In genomic region chr2:133004623-133005022, GRCh38 we compare ENCODE assay signal across 32 cellular contexts.
"Had no signal": no experiment of that assay in that cellular context is flagged by ENCODE, and none has a peak within 500 bp of the region (broad histone marks: within the 10 kb centered on the region; RNA-seq: fewer than 3 reads in every experiment).

No MANE protein-coding gene starts in this region.

- H3K36me3 ChIP-seq: esophagus muscularis mucosa, right atrium auricular region, uterus had no signal

- H3K9me3 ChIP-seq: uterus had no signal

- H3K27me3 Mint-ChIP-seq: activated CD4-positive, alpha-beta T cell treated with anti-CD3 and anti-CD28 coated beads for 36 hours; activated CD8-positive, alpha-beta memory T cell treated with anti-CD3 and anti-CD28 coated beads, Interleukin-2, amount 10 ng/mL, durations not matched to agents 7 days and 5 days; activated naive CD4-positive, alpha-beta T cell treated with anti-CD3 and anti-CD28 coated beads, Interleukin-2, amount 50 U/mL, for 24 hours; activated naive CD8-positive, alpha-beta T cell treated with anti-CD3 and anti-CD28 coated beads, Interleukin-2, amount 50 U/mL, for 24 hours; central memory CD8-positive, alpha-beta T cell; dendritic cell treated with granulocyte-macrophage colony-stimulating factor and Interleukin-4, amounts not matched to agents 40 ng/mL and 50 ng/mL, for 4 days; naive B cell; stimulated activated memory B cell treated with anti-CD40 and anti-IgM and Interleukin-4, amounts not matched to agents 10 μg/mL and 1 μg/mL and 100 μg/mL, for 72 hours; stimulated activated naive CD8-positive, alpha-beta T cell treated with anti-CD3 and anti-CD28 coated beads, Interleukin-15, amount 100 ng/mL, for 72 hours; type B pancreatic cell had no signal

- H3K4me3 Mint-ChIP-seq: activated CD4-positive, alpha-beta T cell treated with anti-CD3 and anti-CD28 coated beads for 36 hours; activated CD8-positive, alpha-beta memory T cell treated with anti-CD3 and anti-CD28 coated beads, Interleukin-2, amount 10 ng/mL, durations not matched to agents 7 days and 5 days; activated CD8-positive, alpha-beta T cell treated with anti-CD3 and anti-CD28 coated beads, Interleukin-2, amount 10 ng/mL, durations not matched to agents 7 days and 5 days; activated naive CD4-positive, alpha-beta T cell treated with anti-CD3 and anti-CD28 coated beads, Interleukin-2, amount 50 U/mL, for 24 hours; activated naive CD8-positive, alpha-beta T cell treated with anti-CD3 and anti-CD28 coated beads, Interleukin-2, amount 50 U/mL, for 24 hours; central memory CD8-positive, alpha-beta T cell; dendritic cell treated with granulocyte-macrophage colony-stimulating factor and Interleukin-4, amounts not matched to agents 40 ng/mL and 50 ng/mL, for 4 days; mesothelial cell of epicardium; neural crest cell; stimulated activated memory B cell treated with anti-CD40 and anti-IgM and Interleukin-4, amounts not matched to agents 10 μg/mL and 1 μg/mL and 100 μg/mL, for 72 hours; stimulated activated naive CD8-positive, alpha-beta T cell treated with anti-CD3 and anti-CD28 coated beads, Interleukin-15, amount 100 ng/mL, for 72 hours; T-helper 1 cell treated with Interleukin-12 subunit alpha and Interleukin-12 subunit beta and Interleukin-4 antibody, amounts not matched to agents 30 μg/mL and 1 μg/mL, for 36 hours; type B pancreatic cell had no signal

- ATAC-seq: activated CD4-positive, alpha-beta T cell treated with anti-CD3 and anti-CD28 coated beads for 36 hours; activated CD8-positive, alpha-beta memory T cell treated with anti-CD3 and anti-CD28 coated beads, Interleukin-2, amount 10 ng/mL, durations not matched to agents 7 days and 5 days; activated CD8-positive, alpha-beta T cell treated with anti-CD3 and anti-CD28 coated beads, Interleukin-2, amount 10 ng/mL, durations not matched to agents 7 days and 5 days; activated naive CD8-positive, alpha-beta T cell treated with anti-CD3 and anti-CD28 coated beads, Interleukin-2, amount 50 U/mL, for 24 hours; left cardiac atrium; stimulated activated memory B cell treated with anti-CD40 and anti-IgM and Interleukin-4, amounts not matched to agents 10 μg/mL and 1 μg/mL and 100 μg/mL, for 72 hours; stimulated activated naive CD8-positive, alpha-beta T cell treated with anti-CD3 and anti-CD28 coated beads, Interleukin-15, amount 100 ng/mL, for 72 hours had no signal

- H3K4me1 Mint-ChIP-seq: activated CD4-positive, alpha-beta T cell treated with anti-CD3 and anti-CD28 coated beads for 36 hours; activated CD8-positive, alpha-beta memory T cell treated with anti-CD3 and anti-CD28 coated beads, Interleukin-2, amount 10 ng/mL, durations not matched to agents 7 days and 5 days; activated naive CD4-positive, alpha-beta T cell treated with anti-CD3 and anti-CD28 coated beads, Interleukin-2, amount 50 U/mL, for 24 hours; activated naive CD8-positive, alpha-beta T cell treated with anti-CD3 and anti-CD28 coated beads, Interleukin-2, amount 50 U/mL, for 24 hours; central memory CD8-positive, alpha-beta T cell; mesothelial cell of epicardium; naive B cell; stimulated activated memory B cell treated with anti-CD40 and anti-IgM and Interleukin-4, amounts not matched to agents 10 μg/mL and 1 μg/mL and 100 μg/mL, for 72 hours; stimulated activated naive CD8-positive, alpha-beta T cell treated with anti-CD3 and anti-CD28 coated beads, Interleukin-15, amount 100 ng/mL, for 72 hours had no signal

- DNase-seq: activated CD4-positive, alpha-beta T cell treated with anti-CD3 and anti-CD28 coated beads for 36 hours; activated CD4-positive, CD25-positive, alpha-beta regulatory T cell; activated CD8-positive, alpha-beta memory T cell treated with anti-CD3 and anti-CD28 coated beads, Interleukin-2, amount 10 ng/mL, durations not matched to agents 7 days and 5 days; activated CD8-positive, alpha-beta T cell treated with anti-CD3 and anti-CD28 coated beads, Interleukin-2, amount 10 ng/mL, durations not matched to agents 7 days and 5 days; activated naive CD8-positive, alpha-beta T cell treated with anti-CD3 and anti-CD28 coated beads, Interleukin-2, amount 50 U/mL, for 24 hours; activated T-cell treated with anti-CD3 and anti-CD28 coated beads, Interleukin-2, amount 50 U/mL, for 48 hours; anterior cingulate cortex; foreskin melanocyte; left cardiac atrium; mammary epithelial cell; naive B cell; occipital lobe; stimulated activated CD4-positive, alpha-beta T cell treated with anti-CD3 and anti-CD28 coated beads, Interleukin-1b, Interleukin-23, amount 100 ng/mL, for 48 hours; stimulated activated CD4-positive, alpha-beta T cell treated with anti-CD3 and anti-CD28 coated beads, Interleukin-4, amount 100 ng/mL, for 4 hours; stimulated activated CD8-positive, alpha-beta memory T cell treated with anti-CD3 and anti-CD28 coated beads, Interleukin-4, amount 100 ng/mL, for 48 hours; stimulated activated naive CD8-positive, alpha-beta T cell treated with anti-CD3 and anti-CD28 coated beads, Interleukin-15, amount 100 ng/mL, for 72 hours; substantia nigra; T-helper 9 cell; uterus had no signal

- H3K4me3 ChIP-seq: esophagus muscularis mucosa, right atrium auricular region, smooth muscle cell, uterus had no signal

- H3K9ac ChIP-seq: parathyroid adenoma had no signal

- H3K27ac ChIP-seq: esophagus muscularis mucosa, parathyroid adenoma, right atrium auricular region, uterus had no signal

- H3K36me3 Mint-ChIP-seq: activated CD8-positive, alpha-beta memory T cell treated with anti-CD3 and anti-CD28 coated beads, Interleukin-2, amount 10 ng/mL, durations not matched to agents 7 days and 5 days; activated naive CD4-positive, alpha-beta T cell treated with anti-CD3 and anti-CD28 coated beads, Interleukin-2, amount 50 U/mL, for 24 hours; mesothelial cell of epicardium; stimulated activated memory B cell treated with anti-CD40 and anti-IgM and Interleukin-4, amounts not matched to agents 10 μg/mL and 1 μg/mL and 100 μg/mL, for 72 hours; type B pancreatic cell had no signal

- H3K27ac Mint-ChIP-seq: activated CD4-positive, alpha-beta T cell treated with anti-CD3 and anti-CD28 coated beads for 36 hours; activated CD8-positive, alpha-beta memory T cell treated with anti-CD3 and anti-CD28 coated beads, Interleukin-2, amount 10 ng/mL, durations not matched to agents 7 days and 5 days; activated CD8-positive, alpha-beta T cell treated with anti-CD3 and anti-CD28 coated beads, Interleukin-2, amount 10 ng/mL, durations not matched to agents 7 days and 5 days; activated naive CD4-positive, alpha-beta T cell treated with anti-CD3 and anti-CD28 coated beads, Interleukin-2, amount 50 U/mL, for 24 hours; activated naive CD8-positive, alpha-beta T cell treated with anti-CD3 and anti-CD28 coated beads, Interleukin-2, amount 50 U/mL, for 24 hours; activated T-helper 2 cell treated with anti-CD3 and anti-CD28 coated beads, Interferon-gamma antibody, Interleukin-2, Interleukin-4, amounts not matched to agents 10 μg/mL and 5 μg/mL and 100 μg/mL, durations not matched to agents 14 hours and 24 hours and 36 hours; dendritic cell treated with granulocyte-macrophage colony-stimulating factor and Interleukin-4, amounts not matched to agents 40 ng/mL and 50 ng/mL, for 4 days; mesothelial cell of epicardium; naive B cell; stimulated activated memory B cell treated with anti-CD40 and anti-IgM and Interleukin-4, amounts not matched to agents 10 μg/mL and 1 μg/mL and 100 μg/mL, for 72 hours; stimulated activated naive CD8-positive, alpha-beta T cell treated with anti-CD3 and anti-CD28 coated beads, Interleukin-15, amount 100 ng/mL, for 72 hours; T-helper 1 cell treated with Interleukin-12 subunit alpha and Interleukin-12 subunit beta and Interleukin-4 antibody, amounts not matched to agents 30 μg/mL and 1 μg/mL, for 36 hours; type B pancreatic cell had no signal
